In the genomic region with DNA sequence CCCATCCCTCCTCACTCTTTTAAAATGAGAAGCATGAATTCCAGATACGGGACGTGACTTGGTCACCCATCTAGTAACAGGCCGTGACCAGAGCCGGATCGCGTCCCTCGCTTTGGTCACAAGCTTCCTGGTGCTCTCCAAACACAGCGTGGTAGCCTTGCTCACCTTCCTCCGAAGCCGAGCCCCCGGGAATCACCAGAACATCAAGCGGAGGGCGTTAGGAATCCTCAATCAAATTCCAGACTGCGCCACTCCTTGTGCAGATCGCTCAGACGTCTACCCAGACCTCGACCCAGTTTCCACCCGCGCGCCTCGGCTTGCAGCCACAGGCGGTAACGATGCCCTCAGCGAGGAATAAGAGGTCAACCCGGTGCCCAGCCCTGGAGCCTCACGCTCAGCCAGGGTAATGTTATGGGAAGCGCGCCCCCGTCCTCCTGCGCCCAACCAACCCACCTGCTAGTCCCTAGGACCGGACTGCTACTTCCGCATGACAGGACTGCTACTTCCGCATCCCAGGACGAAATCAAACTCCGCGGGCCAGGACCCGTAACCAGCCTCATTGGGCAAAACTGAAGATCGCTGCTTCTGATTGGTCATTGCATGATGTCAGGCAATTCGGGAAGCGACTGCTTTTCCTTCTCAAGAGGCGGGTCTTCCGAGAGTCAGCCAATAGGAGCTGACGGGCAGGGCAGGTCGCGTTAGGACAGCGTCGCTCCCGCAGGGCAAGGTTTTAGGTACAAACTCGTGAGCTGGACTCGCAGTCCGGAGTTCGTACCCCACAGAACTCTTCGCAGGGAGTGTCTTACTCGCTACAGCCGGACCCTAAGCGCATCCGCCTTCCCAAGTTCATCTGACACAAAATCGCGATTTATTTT, we compare ENCODE assay signal across 7 cellular contexts. TPM values are rescaled to one million over a fixed set of nuclear protein-coding genes. Genes with fewer than 3 reads are reported as not detected.
A peak's percentile ranks its signal among the peaks of the same experiment; 100 is the strongest.
DNase-seq lines count a peak whose midpoint lies in the region; ATAC-seq and TF ChIP-seq lines count a peak whose summit lies in the region.

A gene (minus strand): TSS at position 501 of the 875 bp plus-strand sequence. CDS start 1,212 bp downstream, outside the sequence.

- H3K79me2 ChIP-seq in hepatocyte: no peaks in the 10 kb centered on the region

- H3K27me3 ChIP-seq in hepatocyte: no peaks in the 10 kb centered on the region

- peak within 1 kb of the TSS; percentile 20 for H3K27ac ChIP-seq in hepatocyte

- H3K4me1 ChIP-seq in hepatocyte (ENCODE audit: insufficient read depth): no peaks in the 10 kb centered on the region

- H3K4me3 ChIP-seq in hepatocyte: peak within 1 kb of the TSS; percentile 38

- TF ChIP-seq CTCF in hepatocyte (IDR thresholded peaks at IDR 0.05; ENCODE audit: poor library complexity): no peak

- under 1% methylated on average over 59 of the region's 59 CpGs for WGBS in hepatocyte (ENCODE audit: low lambda C conversion rate, missing lambda C conversion rate)

- ATAC-seq in GM18517 (IDR thresholded peaks at IDR 0.05; ENCODE audit: unreplicated experiment) (peak; percentile 97), HG03039 (IDR thresholded peaks at IDR 0.05; ENCODE audit: unreplicated experiment) (peak; percentile 98)

- H3K9me3 ChIP-seq in hepatocyte (ENCODE audit: low read depth): no peaks in the 10 kb centered on the region

- no peaks in the 10 kb centered on the region for H3K9me2 ChIP-seq in hepatocyte (replicated peaks; ENCODE audit: insufficient read depth)

- DNase-seq in NCI-H2081 (lab: John Stamatoyannopoulos, UW) (peak; percentile 92 to 98), T-helper 9 cell (peak; percentile 88), astrocyte of the hippocampus (ENCODE audit: low read depth, low spot score) (peak; percentile 99), hepatocyte (ENCODE audit: low spot score) (peak; percentile 97), renal cortical epithelial cell (ENCODE audit: low read depth) (peak; percentile 99)

- peak within 1 kb of the TSS; percentile 81 for H3K4me2 ChIP-seq in hepatocyte

- no peaks in the 10 kb centered on the region for H4K20me1 ChIP-seq in hepatocyte (ENCODE audit: insufficient read depth, poor library complexity, severe bottlenecking)

- peak within 1 kb of the TSS; percentile 36 for H2AFZ ChIP-seq in hepatocyte

- no peaks in the 10 kb centered on the region for H3K36me3 ChIP-seq in hepatocyte (replicated peaks; ENCODE audit: insufficient read depth, low read depth)

RNA-seq across cellular contexts. Expression of the gene that starts here (rescaled TPM):
- total RNA-seq in hepatocyte (0.43 and 2.9 TPM in 2 replicates), renal cortical epithelial cell (1.2 and 2.6 TPM in 2 replicates)
- polyA plus RNA-seq in hepatocyte: 0.69 and 1.9 TPM in 2 replicates

Comparison
In these comparisons a context has a peak if more than half of its experiments do, and no peak if none do; other contexts are left out.
1. Peak in every context shown above with its lines: DNase-seq, ATAC-seq, H3K4me3 ChIP-seq and H3K27ac ChIP-seq.